ENCODE assay signal across 10 cellular contexts in the genomic region with DNA sequence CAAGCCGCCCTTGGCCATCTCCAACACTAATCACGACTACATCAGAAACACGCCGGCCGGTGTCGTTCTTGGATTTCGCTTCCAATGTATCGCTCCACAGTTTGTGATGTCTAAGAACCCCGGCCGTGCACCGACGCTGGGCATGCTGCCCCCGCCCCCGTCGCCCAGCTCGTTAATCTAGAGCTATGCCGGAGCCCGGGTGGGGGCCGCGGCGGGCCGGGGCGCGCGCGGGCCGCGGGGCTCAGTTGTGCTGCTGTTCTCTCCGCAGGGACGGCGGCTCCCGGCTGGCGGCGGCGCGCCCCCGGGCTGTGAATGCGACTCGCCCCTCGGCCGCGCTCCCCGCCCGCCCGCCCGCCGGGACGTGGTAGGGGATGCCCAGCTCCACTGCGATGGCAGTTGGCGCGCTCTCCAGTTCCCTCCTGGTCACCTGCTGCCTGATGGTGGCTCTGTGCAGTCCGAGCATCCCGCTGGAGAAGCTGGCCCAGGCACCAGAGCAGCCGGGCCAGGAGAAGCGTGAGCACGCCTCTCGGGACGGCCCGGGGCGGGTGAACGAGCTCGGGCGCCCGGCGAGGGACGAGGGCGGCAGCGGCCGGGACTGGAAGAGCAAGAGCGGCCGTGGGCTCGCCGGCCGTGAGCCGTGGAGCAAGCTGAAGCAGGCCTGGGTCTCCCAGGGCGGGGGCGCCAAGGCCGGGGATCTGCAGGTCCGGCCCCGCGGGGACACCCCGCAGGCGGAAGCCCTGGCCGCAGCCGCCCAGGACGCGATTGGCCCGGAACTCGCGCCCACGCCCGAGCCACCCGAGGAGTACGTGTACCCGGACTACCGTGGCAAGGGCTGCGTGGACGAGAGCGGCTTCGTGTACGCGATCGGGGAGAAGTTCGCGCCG. TPM values are rescaled to one million over a fixed set of nuclear protein-coding genes. Genes with fewer than 3 reads are reported as not detected.
DNase-seq lines count a peak whose midpoint lies in the region; ATAC-seq and TF ChIP-seq lines count a peak whose summit lies in the region.
"Had no signal": no experiment of that assay in that cellular context is flagged by ENCODE, and none has a peak within 500 bp of the region (broad histone marks: within the 10 kb centered on the region; RNA-seq: fewer than 3 reads in every experiment).

No MANE protein-coding gene starts in this region.

- no peak overlapping the region for H3K4me3 Mint-ChIP-seq in CD8-positive, alpha-beta memory T cell

- H3K9me3 ChIP-seq in HUES6 (ENCODE audit: control insufficient read depth, insufficient read depth, low read depth, low read length) (no peaks in the 10 kb centered on the region; the same call in 1 of the 2 replicates), heart right ventricle (no peaks in the 10 kb centered on the region)
- H3K9me3 ChIP-seq in CD8-positive, alpha-beta memory T cell (ENCODE audit: low read length) = no peaks in the 10 kb centered on the region

- POLR2A ChIA-PET in CD8-positive, alpha-beta memory T cell (lab: Charles Lee) = no interaction called here

- DNase-seq in heart right ventricle (peak in 1 of 2 donors; percentile 35), occipital lobe (lab: John Stamatoyannopoulos, UW) (peak; percentile 45), Ammon's horn (ENCODE audit: low spot score) (no peak), HuH-7.5 (ENCODE audit: low spot score) (no peak), NCI-H69 (lab: John Stamatoyannopoulos, UW) (no peak)
- no peak for DNase-seq in CD8-positive, alpha-beta memory T cell
- DNase-seq: CD4-positive, CD25-positive, alpha-beta regulatory T cell; stimulated activated CD4-positive, alpha-beta T cell treated with anti-CD3 and anti-CD28 coated beads, Interleukin-2, amount 100 ng/mL, for 48 hours had no signal

- H3K9me3 Mint-ChIP-seq in CD8-positive, alpha-beta memory T cell = peaks cover 0 to 17% (median 10%) of the 10 kb centered on the region in 5 donors
- H3K9me3 Mint-ChIP-seq: CD4-positive, CD25-positive, alpha-beta regulatory T cell had no signal

- H3K27ac ChIP-seq in 22Rv1 (no peak overlapping the region), HUES6 (ENCODE audit: low read depth, low read length) (no peak overlapping the region), heart right ventricle (peak overlapping the region; percentile 61 to 96 (median 84))
- no peak overlapping the region for H3K27ac ChIP-seq in CD8-positive, alpha-beta memory T cell (ENCODE audit: low read depth, low read length)

- ATAC-seq in heart right ventricle = peak in 7 of 8 donors; percentile 17 to 61 (median 21)

- H3K27me3 Mint-ChIP-seq in CD8-positive, alpha-beta memory T cell = peaks cover 29 to 36% of the 10 kb centered on the region in 2 donors

- no peak overlapping the region for H3K27ac Mint-ChIP-seq in CD8-positive, alpha-beta memory T cell
- H3K27ac Mint-ChIP-seq: CD4-positive, CD25-positive, alpha-beta regulatory T cell had no signal

- TF ChIP-seq CTCF in 22Rv1 (IDR thresholded peaks at IDR 0.05) (peak; percentile 8; the same call in 1 of the 2 replicates), heart right ventricle (IDR thresholded peaks at IDR 0.05) (no peak)

- H3K4me3 ChIP-seq in HUES6 (ENCODE audit: low read depth, low read length) (peak overlapping the region; percentile 67), heart right ventricle (peak overlapping the region; percentile 45 to 72 (median 60))
- H3K4me3 ChIP-seq in CD8-positive, alpha-beta memory T cell (ENCODE audit: low read length) = no peak overlapping the region

- H3K4me1 Mint-ChIP-seq in CD8-positive, alpha-beta memory T cell = peaks cover 4 to 6% (median 6%) of the 10 kb centered on the region in 3 donors

- intact Hi-C loops in heart right ventricle (cut with DNase I) = loop anchor here in 5 of 10 donors (2.0 to 10.0 kb wide), 5 partner anchors 68 to 293 kb away; no protein-coding TSS in a partner anchor

- CTCF ChIA-PET in CD8-positive, alpha-beta memory T cell (lab: Charles Lee) = no interaction called here

- H3K27me3 ChIP-seq in HUES6 (ENCODE audit: control insufficient read depth, insufficient read depth, low read length) (peaks cover 72% of the 10 kb centered on the region), heart right ventricle (peaks cover 0 to 75% (median 35%) of the 10 kb centered on the region in 7 donors)
- no peaks in the 10 kb centered on the region for H3K27me3 ChIP-seq in CD8-positive, alpha-beta memory T cell (ENCODE audit: insufficient read depth, low read length, poor library complexity, severe bottlenecking)

- H3K36me3 ChIP-seq in HUES6 (ENCODE audit: control insufficient read depth, insufficient read depth, low read length) = no peaks in the 10 kb centered on the region
- no peaks in the 10 kb centered on the region for H3K36me3 ChIP-seq in heart right ventricle
- no peaks in the 10 kb centered on the region for H3K36me3 ChIP-seq in CD8-positive, alpha-beta memory T cell (ENCODE audit: insufficient read depth, low read length)

- 1% methylated on average over 98 to 106 of the region's 106 CpGs for WGBS in heart right ventricle, 2 donors

- no peak overlapping the region for H3K9ac ChIP-seq in HUES6 (ENCODE audit: low read length)

- 0 out of 2 replicates have a peak, but pooled peaks cover 5% of the 10 kb centered on the region for H3K4me1 ChIP-seq in HUES6 (ENCODE audit: control insufficient read depth, insufficient read depth, low read length)
- peaks cover 0 to 63% (median 21%) of the 10 kb centered on the region in 9 donors for H3K4me1 ChIP-seq in heart right ventricle
- no peaks in the 10 kb centered on the region for H3K4me1 ChIP-seq in CD8-positive, alpha-beta memory T cell (ENCODE audit: insufficient read depth, low read length)

- H3K36me3 Mint-ChIP-seq in CD8-positive, alpha-beta memory T cell = peaks cover 0 to 3% (median 0%) of the 10 kb centered on the region in 3 donors
- H3K36me3 Mint-ChIP-seq: CD4-positive, CD25-positive, alpha-beta regulatory T cell had no signal

RNA-seq across cellular contexts. Expression of a gene that starts 1.9 kb away (rescaled TPM):
- 10 to 100 TPM in 1 of 10 donors, 1 to 10 TPM in 9; 3.9 to 12.9 (median 8.9) TPM for total RNA-seq in heart right ventricle
- 1 to 10 TPM; 2.1 to 2.5 TPM for polyA plus RNA-seq in heart right ventricle
- total RNA-seq in occipital lobe = 2.8 TPM
- total RNA-seq in CD8-positive, alpha-beta memory T cell = not detected
- not detected for polyA plus RNA-seq in CD8-positive, alpha-beta memory T cell
- total RNA-seq: CD4-positive, CD25-positive, alpha-beta regulatory T cell had no signal
- polyA plus RNA-seq: CD4-positive, CD25-positive, alpha-beta regulatory T cell had no signal

Comparison
In these comparisons a context has a peak if more than half of its experiments do, and no peak if none do; other contexts are left out.
1. H3K27ac ChIP-seq: peak in heart right ventricle (10 of 10); none in 22Rv1 (single experiment), HUES6 (single experiment) and CD8-positive, alpha-beta memory T cell (single experiment).